In the genomic region with DNA sequence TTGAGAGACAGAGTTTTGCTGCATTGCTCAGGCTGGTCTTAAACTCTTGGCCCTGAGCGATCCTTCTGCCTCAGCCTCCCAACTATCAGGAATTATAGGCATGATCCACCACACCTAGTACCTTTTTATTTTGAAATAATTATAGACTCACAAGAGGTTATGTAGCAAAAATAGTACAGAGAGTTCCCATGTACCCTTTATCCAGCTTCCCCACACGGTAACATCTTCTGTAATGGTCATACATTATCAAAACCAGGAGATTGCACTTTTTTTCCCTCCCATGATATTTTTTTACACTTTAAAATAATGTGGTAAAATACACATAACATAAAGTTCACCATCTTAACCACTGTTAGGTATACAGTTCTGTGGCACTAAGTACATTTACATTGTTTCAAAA, we compare ENCODE assay signal across 39 cellular contexts. TPM values are rescaled to one million over a fixed set of nuclear protein-coding genes. Genes with fewer than 3 reads are reported as not detected.
"Had no signal": no experiment of that assay in that cellular context is flagged by ENCODE, and none has a peak within 500 bp of the region (broad histone marks: within the 10 kb centered on the region; RNA-seq: fewer than 3 reads in every experiment).

No MANE protein-coding gene starts in this region.

- H3K9me3 Mint-ChIP-seq: activated naive CD4-positive, alpha-beta T cell treated with anti-CD3 and anti-CD28 coated beads, Interleukin-2, amount 10 ng/mL, durations not matched to agents 7 days and 5 days; activated naive CD4-positive, alpha-beta T cell treated with anti-CD3 and anti-CD28 coated beads, Interleukin-2, amount 50 U/mL, for 24 hours; activated T-cell treated with anti-CD3 and anti-CD28 coated beads, Interleukin-2, amount 50 U/mL, for 24 hours; activated T-helper 17 cell treated with anti-CD3 and anti-CD28 coated beads, Interleukin-2, amount 50 U/mL, for 72 hours; activated T-helper 2 cell treated with anti-CD3 and anti-CD28 coated beads, Interferon-gamma antibody, Interleukin-2, Interleukin-4, amounts not matched to agents 10 μg/mL and 5 μg/mL and 100 μg/mL, durations not matched to agents 14 hours and 24 hours and 36 hours had no signal

- ATAC-seq: activated naive CD4-positive, alpha-beta T cell treated with anti-CD3 and anti-CD28 coated beads, Interleukin-2, amount 50 U/mL, for 72 hours; activated naive CD8-positive, alpha-beta T cell treated with anti-CD3 and anti-CD28 coated beads, Interleukin-2, amount 50 U/mL, for 24 hours; activated T-cell treated with anti-CD3 and anti-CD28 coated beads, Interleukin-2, amount 50 U/mL, for 4 hours; activated T-cell treated with anti-CD3 and anti-CD28 coated beads, Interleukin-2, amount 50 U/mL, for 72 hours; activated T-helper 17 cell treated with anti-CD3 and anti-CD28 coated beads, Interleukin-2, amount 50 U/mL, for 72 hours; body of pancreas had no signal

- H3K36me3 Mint-ChIP-seq: activated naive CD4-positive, alpha-beta T cell treated with anti-CD3 and anti-CD28 coated beads, Interleukin-2, amount 10 ng/mL, durations not matched to agents 7 days and 5 days; activated naive CD4-positive, alpha-beta T cell treated with anti-CD3 and anti-CD28 coated beads, Interleukin-2, amount 50 U/mL, for 24 hours; activated naive CD4-positive, alpha-beta T cell treated with anti-CD3 and anti-CD28 coated beads, Interleukin-2, amount 50 U/mL, for 72 hours; activated naive CD8-positive, alpha-beta T cell treated with anti-CD3 and anti-CD28 coated beads for 36 hours; activated naive CD8-positive, alpha-beta T cell treated with anti-CD3 and anti-CD28 coated beads, Interleukin-2, amount 10 ng/mL, durations not matched to agents 7 days and 5 days had no signal

- H3K4me1 ChIP-seq: adrenal gland, ascending aorta, body of pancreas, breast epithelium had no signal

- H3K4me3 ChIP-seq: adrenal gland, ascending aorta, body of pancreas, breast epithelium, cardiac muscle cell had no signal

- H3K27ac Mint-ChIP-seq: activated naive CD4-positive, alpha-beta T cell treated with anti-CD3 and anti-CD28 coated beads for 36 hours; activated naive CD4-positive, alpha-beta T cell treated with anti-CD3 and anti-CD28 coated beads, Interleukin-2, amount 10 ng/mL, durations not matched to agents 7 days and 5 days; activated naive CD4-positive, alpha-beta T cell treated with anti-CD3 and anti-CD28 coated beads, Interleukin-2, amount 50 U/mL, for 24 hours; activated naive CD8-positive, alpha-beta T cell; activated naive CD8-positive, alpha-beta T cell treated with anti-CD3 and anti-CD28 coated beads for 36 hours; activated naive CD8-positive, alpha-beta T cell treated with anti-CD3 and anti-CD28 coated beads, Interleukin-2, amount 10 ng/mL, durations not matched to agents 7 days and 5 days; activated naive CD8-positive, alpha-beta T cell treated with anti-CD3 and anti-CD28 coated beads, Interleukin-2, amount 50 U/mL, for 24 hours; activated T-cell treated with anti-CD3 and anti-CD28 coated beads, Interleukin-2, amount 50 U/mL, for 24 hours; activated T-cell treated with anti-CD3 and anti-CD28 coated beads, Interleukin-2, amount 50 U/mL, for 72 hours; activated T-helper 1 cell treated with anti-CD3 and anti-CD28 coated beads, Interleukin-12 subunit alpha, Interleukin-12 subunit beta, Interleukin-2, Interleukin-4 antibody, amounts not matched to agents 30 ng/mL and 10 ng/mL and 1 ng/mL, durations not matched to agents 14 hours and 24 hours and 36 hours; activated T-helper 17 cell treated with anti-CD3 and anti-CD28 coated beads, Interleukin-2, amount 50 U/mL, for 72 hours; activated T-helper 2 cell treated with anti-CD3 and anti-CD28 coated beads, Interferon-gamma antibody, Interleukin-2, Interleukin-4, amounts not matched to agents 10 μg/mL and 5 μg/mL and 100 μg/mL, durations not matched to agents 14 hours and 24 hours and 36 hours; brain had no signal

- H3K4me3 Mint-ChIP-seq: activated naive CD4-positive, alpha-beta T cell treated with anti-CD3 and anti-CD28 coated beads for 36 hours; activated naive CD4-positive, alpha-beta T cell treated with anti-CD3 and anti-CD28 coated beads, Interleukin-2, amount 10 ng/mL, durations not matched to agents 7 days and 5 days; activated naive CD4-positive, alpha-beta T cell treated with anti-CD3 and anti-CD28 coated beads, Interleukin-2, amount 50 U/mL, for 24 hours; activated naive CD8-positive, alpha-beta T cell; activated naive CD8-positive, alpha-beta T cell treated with anti-CD3 and anti-CD28 coated beads for 36 hours; activated naive CD8-positive, alpha-beta T cell treated with anti-CD3 and anti-CD28 coated beads, Interleukin-2, amount 10 ng/mL, durations not matched to agents 7 days and 5 days; activated naive CD8-positive, alpha-beta T cell treated with anti-CD3 and anti-CD28 coated beads, Interleukin-2, amount 50 U/mL, for 24 hours; activated T-cell treated with anti-CD3 and anti-CD28 coated beads, Interleukin-2, amount 50 U/mL, for 24 hours; activated T-cell treated with anti-CD3 and anti-CD28 coated beads, Interleukin-2, amount 50 U/mL, for 4 hours; activated T-cell treated with anti-CD3 and anti-CD28 coated beads, Interleukin-2, amount 50 U/mL, for 72 hours; activated T-helper 1 cell treated with anti-CD3 and anti-CD28 coated beads, Interleukin-12 subunit alpha, Interleukin-12 subunit beta, Interleukin-2, Interleukin-4 antibody, amounts not matched to agents 30 ng/mL and 10 ng/mL and 1 ng/mL, durations not matched to agents 14 hours and 24 hours and 36 hours; activated T-helper 17 cell treated with anti-CD3 and anti-CD28 coated beads, Interleukin-2, amount 50 U/mL, for 72 hours; brain; central memory CD8-positive, alpha-beta T cell had no signal

- H3K4me1 Mint-ChIP-seq: activated naive CD4-positive, alpha-beta T cell treated with anti-CD3 and anti-CD28 coated beads, Interleukin-2, amount 10 ng/mL, durations not matched to agents 7 days and 5 days; activated naive CD4-positive, alpha-beta T cell treated with anti-CD3 and anti-CD28 coated beads, Interleukin-2, amount 50 U/mL, for 24 hours; activated naive CD8-positive, alpha-beta T cell treated with anti-CD3 and anti-CD28 coated beads for 36 hours; activated naive CD8-positive, alpha-beta T cell treated with anti-CD3 and anti-CD28 coated beads, Interleukin-2, amount 10 ng/mL, durations not matched to agents 7 days and 5 days; activated naive CD8-positive, alpha-beta T cell treated with anti-CD3 and anti-CD28 coated beads, Interleukin-2, amount 50 U/mL, for 24 hours; activated T-helper 17 cell treated with anti-CD3 and anti-CD28 coated beads, Interleukin-2, amount 50 U/mL, for 72 hours; central memory CD8-positive, alpha-beta T cell had no signal

- FAIRE-seq: astrocyte had no signal

- H3K9me3 ChIP-seq: adrenal gland, ascending aorta, body of pancreas, breast epithelium had no signal

- H3K27me3 ChIP-seq: ascending aorta, body of pancreas, cardiac muscle cell had no signal

- H3K27ac ChIP-seq: adrenal gland, ascending aorta, body of pancreas, brain microvascular endothelial cell, breast epithelium, cardiac muscle cell had no signal

- DNase-seq: activated effector memory CD4-positive, alpha-beta T cell treated with anti-CD3 and anti-CD28 coated beads, Interleukin-2, amount 50 U/mL, for 16 hours; activated effector memory CD4-positive, alpha-beta T cell treated with Interleukin-2 at 50 U/mL for 16 hours; activated gamma-delta T cell; activated gamma-delta T cell treated with Interleukin-2 at 50 U/mL for 16 hours; activated naive CD4-positive, alpha-beta T cell; activated naive CD4-positive, alpha-beta T cell treated with anti-CD3 and anti-CD28 coated beads for 36 hours; activated naive CD4-positive, alpha-beta T cell treated with anti-CD3 and anti-CD28 coated beads, Interleukin-2, amount 10 ng/mL, durations not matched to agents 7 days and 5 days; activated naive CD4-positive, alpha-beta T cell treated with anti-CD3 and anti-CD28 coated beads, Interleukin-2, amount 50 U/mL, for 16 hours; activated naive CD4-positive, alpha-beta T cell treated with Interleukin-2 at 50 U/mL for 16 hours; activated naive CD8-positive, alpha-beta T cell treated with anti-CD3 and anti-CD28 coated beads for 36 hours; activated naive CD8-positive, alpha-beta T cell treated with anti-CD3 and anti-CD28 coated beads, Interleukin-2, amount 10 ng/mL, durations not matched to agents 7 days and 5 days; activated naive CD8-positive, alpha-beta T cell treated with anti-CD3 and anti-CD28 coated beads, Interleukin-2, amount 50 U/mL, for 24 hours; activated T-cell treated with anti-CD3 and anti-CD28 coated beads, Interleukin-2, amount 50 U/mL, for 24 hours; activated T-cell treated with anti-CD3 and anti-CD28 coated beads, Interleukin-2, amount 50 U/mL, for 4 hours; activated T-cell treated with anti-CD3 and anti-CD28 coated beads, Interleukin-2, amount 50 U/mL, for 48 hours; activated T-cell treated with anti-CD3 and anti-CD28 coated beads, Interleukin-2, amount 50 U/mL, for 72 hours; adrenal gland; amniotic stem cell; amygdala; anterior cingulate cortex; body of pancreas; brain microvascular endothelial cell; caudate nucleus; central memory CD4-positive, alpha-beta T cell; cerebellar nuclear complex had no signal

- H3K36me3 ChIP-seq: adrenal gland, ascending aorta, brain microvascular endothelial cell, breast epithelium, cardiac muscle cell had no signal

RNA-seq across cellular contexts. Expression of a gene that starts 28.8 kb away (rescaled TPM):
- total RNA-seq: activated naive CD4-positive, alpha-beta T cell treated with anti-CD3 and anti-CD28 coated beads for 36 hours; activated naive CD4-positive, alpha-beta T cell treated with anti-CD3 and anti-CD28 coated beads, Interleukin-2, amount 50 U/mL, for 72 hours; activated naive CD8-positive, alpha-beta T cell treated with anti-CD3 and anti-CD28 coated beads for 36 hours; activated naive CD8-positive, alpha-beta T cell treated with anti-CD3 and anti-CD28 coated beads, Interleukin-2, amount 10 ng/mL, durations not matched to agents 7 days and 5 days; activated T-cell treated with anti-CD3 and anti-CD28 coated beads, Interleukin-2, amount 50 U/mL, for 72 hours; activated T-helper 1 cell treated with anti-CD3 and anti-CD28 coated beads, Interleukin-12 subunit alpha, Interleukin-12 subunit beta, Interleukin-2, Interleukin-4 antibody, amounts not matched to agents 30 ng/mL and 10 ng/mL and 1 ng/mL, durations not matched to agents 14 hours and 24 hours and 36 hours; activated T-helper 17 cell treated with anti-CD3 and anti-CD28 coated beads, Interleukin-2, amount 50 U/mL, for 72 hours; activated T-helper 2 cell treated with anti-CD3 and anti-CD28 coated beads, Interferon-gamma antibody, Interleukin-2, Interleukin-4, amounts not matched to agents 10 μg/mL and 5 μg/mL and 100 μg/mL, durations not matched to agents 14 hours and 24 hours and 36 hours; aorta; ascending aorta; bronchial epithelial cell had no signal
- polyA plus RNA-seq: aorta had no signal
